In the genomic region with DNA sequence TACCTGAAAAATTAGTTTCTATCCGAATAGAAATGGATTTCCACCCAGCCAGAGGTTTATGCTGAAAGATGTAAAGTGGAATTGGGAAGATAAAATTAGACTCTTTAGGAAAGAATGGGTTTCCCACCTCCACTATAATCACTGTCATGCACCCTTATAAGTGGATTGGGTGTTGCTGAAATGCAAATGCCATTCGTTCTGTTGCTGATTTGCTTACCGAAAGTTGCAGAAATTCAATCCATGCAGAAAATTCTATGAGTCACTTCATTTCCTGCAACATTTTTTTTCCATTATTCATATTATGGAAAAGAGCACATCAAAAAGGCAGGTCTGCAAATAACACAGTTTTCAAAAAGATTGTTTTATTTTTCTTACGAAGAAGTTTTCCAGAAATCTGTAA, we compare ENCODE assay signal across 14 cellular contexts.
DNase-seq lines count a peak whose midpoint lies in the region; ATAC-seq and TF ChIP-seq lines count a peak whose summit lies in the region.
"Had no signal": no experiment of that assay in that cellular context is flagged by ENCODE, and none has a peak within 500 bp of the region (broad histone marks: within the 10 kb centered on the region; RNA-seq: fewer than 3 reads in every experiment).

No MANE protein-coding gene starts in this region.

- H3K79me2 ChIP-seq in osteoblast (ENCODE audit: insufficient read depth, low read length): peaks cover 23% of the 10 kb centered on the region

- peak; percentile 50 for DNase-seq in AG20443 (ENCODE audit: low spot score)
- DNase-seq in NCI-H226: peak; percentile 72
- no peak for DNase-seq in osteoblast (ENCODE audit: insufficient read length, low spot score, missing footprints)
- DNase-seq in H4 (ENCODE audit: low spot score): no peak
- DNase-seq in sciatic nerve (ENCODE audit: low spot score): no peak
- no peak for DNase-seq in activated CD4-positive, CD25-positive, alpha-beta regulatory T cell (lab: John Stamatoyannopoulos, UW)
- DNase-seq in NCI-H1105 (lab: John Stamatoyannopoulos, UW): no peak
- DNase-seq: activated T-cell treated with anti-CD3 and anti-CD28 coated beads, Interleukin-2, amount 50 U/mL, for 72 hours; DMS153; effector memory CD4-positive, alpha-beta T cell; H7; NCI-H2227 treated with DMSO at 0.1 percent for 48 hours; T-helper 1 cell had no signal

- no peaks in the 10 kb centered on the region for H3K9me3 ChIP-seq in osteoblast (ENCODE audit: low read depth, low read length)

- TF ChIP-seq CTCF in osteoblast (IDR thresholded peaks at IDR 0.05; ENCODE audit: extremely low read depth, low read depth, low read length): no peak

- no peaks in the 10 kb centered on the region for H4K20me1 ChIP-seq in osteoblast (ENCODE audit: insufficient read depth, low read length)

- ATAC-seq in sciatic nerve: no peak
- ATAC-seq: activated T-cell treated with anti-CD3 and anti-CD28 coated beads, Interleukin-2, amount 50 U/mL, for 72 hours had no signal

- peak overlapping the region; percentile 75 for H3K27ac ChIP-seq in cingulate gyrus (ENCODE audit: low read depth, low read length)
- peak overlapping the region; percentile 60 for H3K27ac ChIP-seq in osteoblast (ENCODE audit: low read depth, low read length)

- H2AFZ ChIP-seq in osteoblast (ENCODE audit: low read length): no peak overlapping the region

- intact Hi-C loops in sciatic nerve (cut with DNase I): no loop called here

- H3K27me3 ChIP-seq in osteoblast (ENCODE audit: insufficient read depth, low read length): no peaks in the 10 kb centered on the region

- H3K4me2 ChIP-seq in osteoblast (ENCODE audit: insufficient read depth, low read length): peak overlapping the region; percentile 64

- no peaks in the 10 kb centered on the region for H3K36me3 ChIP-seq in osteoblast (ENCODE audit: insufficient read depth, low read length)

- H3K4me1 ChIP-seq in osteoblast (ENCODE audit: insufficient read depth, low read length): peaks cover 40% of the 10 kb centered on the region

- H3K4me3 ChIP-seq in osteoblast (ENCODE audit: insufficient read depth, low read length): peak overlapping the region; percentile 19

Comparison
In these comparisons a context has a peak if more than half of its experiments do, and no peak if none do; other contexts are left out.
1. DNase-seq: peak in AG20443 (single experiment) and NCI-H226 (single experiment); none in osteoblast (single experiment), H4 (single experiment), sciatic nerve (single experiment), activated CD4-positive, CD25-positive, alpha-beta regulatory T cell (0 of 4) and NCI-H1105 (single experiment).